ENCODE assay signal across 16 cellular contexts in the genomic region with DNA sequence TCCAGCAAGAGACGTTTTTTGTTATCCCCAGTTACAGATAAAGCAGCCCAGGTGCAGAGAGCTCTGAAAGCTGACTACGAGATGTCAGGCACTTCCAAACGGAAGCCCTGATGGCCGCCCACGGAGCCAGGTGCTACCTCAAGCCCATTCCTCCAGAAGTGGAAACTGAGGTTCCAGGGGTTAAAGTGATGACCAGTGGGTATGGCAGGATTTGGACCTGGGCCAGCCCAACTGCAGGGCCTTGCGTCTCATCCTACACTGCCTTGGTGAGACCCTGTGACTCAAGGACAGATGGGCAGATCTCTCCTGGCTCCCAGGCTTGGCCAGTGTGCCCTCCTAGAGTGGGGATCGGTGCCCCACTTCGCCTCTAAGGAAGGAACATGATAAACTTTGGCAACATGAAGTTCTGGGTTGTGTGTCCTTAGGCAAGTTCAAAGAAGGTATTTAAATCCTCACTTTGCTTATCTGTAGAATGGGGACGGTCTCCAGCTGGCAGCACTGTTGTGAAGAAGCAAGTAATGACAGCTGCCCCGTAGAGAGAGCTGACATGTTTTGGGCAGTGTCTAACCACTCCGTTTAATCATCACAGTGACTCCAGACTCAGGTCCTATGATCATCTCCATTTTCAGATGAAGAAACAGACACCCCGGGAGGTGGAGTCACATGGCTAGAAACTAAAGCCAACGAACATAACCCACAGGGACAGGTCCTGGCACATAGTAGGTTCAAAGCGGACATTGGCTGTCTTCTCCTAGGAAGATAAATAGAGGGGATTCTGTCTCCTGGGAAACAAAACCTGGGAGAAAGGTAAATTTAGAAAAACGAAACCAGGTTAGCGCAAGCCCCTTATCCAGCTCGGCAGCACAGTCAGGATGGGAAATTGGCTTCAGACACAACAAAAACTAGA. TPM values are rescaled to one million over a fixed set of nuclear protein-coding genes. Genes with fewer than 3 reads are reported as not detected.
DNase-seq lines count a peak whose midpoint lies in the region; ATAC-seq, FAIRE-seq and TF ChIP-seq lines count a peak whose summit lies in the region.
"Had no signal": no experiment of that assay in that cellular context is flagged by ENCODE, and none has a peak within 500 bp of the region (broad histone marks: within the 10 kb centered on the region; RNA-seq: fewer than 3 reads in every experiment).

No MANE protein-coding gene starts in this region.

- H3K27me3 Mint-ChIP-seq in activated T-cell treated with anti-CD3 and anti-CD28 coated beads, Interleukin-2, amount 50 U/mL, for 72 hours (ENCODE audit: low read depth): peaks cover 15% of the 10 kb centered on the region
- H3K27me3 Mint-ChIP-seq in glutamatergic neuron (ENCODE audit: unreplicated experiment): peaks cover 8% of the 10 kb centered on the region
- H3K27me3 Mint-ChIP-seq in stimulated activated memory B cell treated with anti-CD40 and anti-IgM and Interleukin-4, amounts not matched to agents 10 μg/mL and 1 μg/mL and 100 μg/mL, for 72 hours: peaks cover 12% of the 10 kb centered on the region

- H3K27ac Mint-ChIP-seq in activated T-cell treated with anti-CD3 and anti-CD28 coated beads, Interleukin-2, amount 50 U/mL, for 72 hours: no peak overlapping the region
- peak overlapping the region; percentile 79 for H3K27ac Mint-ChIP-seq in glutamatergic neuron (ENCODE audit: unreplicated experiment)
- H3K27ac Mint-ChIP-seq in stimulated activated memory B cell treated with anti-CD40 and anti-IgM and Interleukin-4, amounts not matched to agents 10 μg/mL and 1 μg/mL and 100 μg/mL, for 72 hours: peak overlapping the region; percentile 10
- H3K27ac Mint-ChIP-seq: T-helper 2 cell treated with Interferon-gamma antibody and Interleukin-4, amounts not matched to agents 5 μg/mL and 100 μg/mL, for 36 hours had no signal

- DNase-seq in activated T-cell treated with anti-CD3 and anti-CD28 coated beads, Interleukin-2, amount 50 U/mL, for 72 hours: no peak
- no peak for DNase-seq in activated T-cell treated with anti-CD3 and anti-CD28 coated beads for 4 hours
- DNase-seq in WERI-Rb-1: no peak
- DNase-seq in glutamatergic neuron: no peak
- DNase-seq in kidney: no peak
- no peak for DNase-seq in breast epithelium (ENCODE audit: low spot score in 2 of 2)
- no peak for DNase-seq in prostate gland (ENCODE audit: low spot score)
- DNase-seq: activated gamma-delta T cell treated with Interleukin-2 at 50 U/mL for 16 hours, esophagus squamous epithelium, NCI-H1092 had no signal

- H3K4me1 ChIP-seq in kidney (ENCODE audit: control insufficient read depth in 1 of 2, insufficient read depth in 1 of 2, low read depth in 1 of 2, low read length in 2 of 2) (peaks cover 0 to 8% of the 10 kb centered on the region in 2 donors), breast epithelium (no peaks in the 10 kb centered on the region), prostate gland (replicated peaks) (no peaks in the 10 kb centered on the region)

- TF ChIP-seq CTCF in WERI-Rb-1 (IDR thresholded peaks at IDR 0.05; ENCODE audit: low read depth, low read length): no peak
- TF ChIP-seq CTCF in glutamatergic neuron (IDR thresholded peaks at IDR 0.05; ENCODE audit: partially characterized antibody, unreplicated experiment): no peak
- no peak for TF ChIP-seq CTCF in kidney (IDR thresholded peaks at IDR 0.05; ENCODE audit: borderline replicate concordance, extremely low read depth, insufficient read depth)
- TF ChIP-seq CTCF in breast epithelium (IDR thresholded peaks at IDR 0.05): no peak
- TF ChIP-seq CTCF in prostate gland (IDR thresholded peaks at IDR 0.05): no peak

- H3K27ac ChIP-seq in WERI-Rb-1: peak overlapping the region; percentile 21; the same call in 1 of the 2 replicates
- H3K27ac ChIP-seq in kidney (ENCODE audit: low read depth in 2 of 2, low read length in 2 of 2): no peak overlapping the region
- H3K27ac ChIP-seq in breast epithelium: no peak overlapping the region
- H3K27ac ChIP-seq in prostate gland: no peak overlapping the region
- H3K27ac ChIP-seq: esophagus squamous epithelium had no signal

- no peaks in the 10 kb centered on the region for H3K9me3 ChIP-seq in WERI-Rb-1 (ENCODE audit: severe bottlenecking)
- H3K9me3 ChIP-seq in kidney (ENCODE audit: control insufficient read depth in 1 of 2, low read length in 2 of 2): no peaks in the 10 kb centered on the region
- no peaks in the 10 kb centered on the region for H3K9me3 ChIP-seq in breast epithelium
- no peaks in the 10 kb centered on the region for H3K9me3 ChIP-seq in prostate gland
- H3K9me3 ChIP-seq: esophagus squamous epithelium had no signal

- peaks cover 14% of the 10 kb centered on the region for H3K4me1 Mint-ChIP-seq in activated T-cell treated with anti-CD3 and anti-CD28 coated beads, Interleukin-2, amount 50 U/mL, for 72 hours (ENCODE audit: low read depth)
- H3K4me1 Mint-ChIP-seq in glutamatergic neuron (ENCODE audit: low read depth, unreplicated experiment): peaks cover 47% of the 10 kb centered on the region
- peaks cover 21% of the 10 kb centered on the region for H3K4me1 Mint-ChIP-seq in stimulated activated memory B cell treated with anti-CD40 and anti-IgM and Interleukin-4, amounts not matched to agents 10 μg/mL and 1 μg/mL and 100 μg/mL, for 72 hours

- no peaks in the 10 kb centered on the region for H3K9me3 Mint-ChIP-seq in activated T-cell treated with anti-CD3 and anti-CD28 coated beads, Interleukin-2, amount 50 U/mL, for 72 hours
- H3K9me3 Mint-ChIP-seq in glutamatergic neuron (ENCODE audit: unreplicated experiment): peaks cover 14% of the 10 kb centered on the region
- H3K9me3 Mint-ChIP-seq in stimulated activated memory B cell treated with anti-CD40 and anti-IgM and Interleukin-4, amounts not matched to agents 10 μg/mL and 1 μg/mL and 100 μg/mL, for 72 hours: peaks cover 3% of the 10 kb centered on the region
- H3K9me3 Mint-ChIP-seq: T-helper 2 cell treated with Interferon-gamma antibody and Interleukin-4, amounts not matched to agents 5 μg/mL and 100 μg/mL, for 36 hours had no signal

- no peak overlapping the region for H3K9ac ChIP-seq in kidney (ENCODE audit: low read length in 2 of 2)

- peak overlapping the region; percentile 70 to 79 for H3K4me3 Mint-ChIP-seq in activated T-cell treated with anti-CD3 and anti-CD28 coated beads, Interleukin-2, amount 50 U/mL, for 72 hours
- H3K4me3 Mint-ChIP-seq in glutamatergic neuron (ENCODE audit: unreplicated experiment): peak overlapping the region; percentile 57
- peak overlapping the region; percentile 22 for H3K4me3 Mint-ChIP-seq in stimulated activated memory B cell treated with anti-CD40 and anti-IgM and Interleukin-4, amounts not matched to agents 10 μg/mL and 1 μg/mL and 100 μg/mL, for 72 hours
- H3K4me3 Mint-ChIP-seq: T-helper 2 cell treated with Interferon-gamma antibody and Interleukin-4, amounts not matched to agents 5 μg/mL and 100 μg/mL, for 36 hours had no signal

- H3K27me3 ChIP-seq in WERI-Rb-1 (ENCODE audit: insufficient read depth, low read depth, severe bottlenecking) (no peaks in the 10 kb centered on the region), breast epithelium (peaks cover 5 to 43% of the 10 kb centered on the region in 2 donors), prostate gland (replicated peaks; ENCODE audit: insufficient read depth) (no peaks in the 10 kb centered on the region)

- H3K36me3 ChIP-seq in WERI-Rb-1 (no peaks in the 10 kb centered on the region), kidney (ENCODE audit: control insufficient read depth in 1 of 2, insufficient read depth in 2 of 2, low read length in 2 of 2) (no peaks in the 10 kb centered on the region), breast epithelium (no peaks in the 10 kb centered on the region), prostate gland (no peaks in the 10 kb centered on the region)

- H3K36me3 Mint-ChIP-seq in activated T-cell treated with anti-CD3 and anti-CD28 coated beads, Interleukin-2, amount 50 U/mL, for 72 hours (ENCODE audit: insufficient read depth in 2 of 2): no peaks in the 10 kb centered on the region
- no peaks in the 10 kb centered on the region for H3K36me3 Mint-ChIP-seq in glutamatergic neuron (ENCODE audit: unreplicated experiment)
- H3K36me3 Mint-ChIP-seq in stimulated activated memory B cell treated with anti-CD40 and anti-IgM and Interleukin-4, amounts not matched to agents 10 μg/mL and 1 μg/mL and 100 μg/mL, for 72 hours: peaks cover 6% of the 10 kb centered on the region

- ATAC-seq in activated T-cell treated with anti-CD3 and anti-CD28 coated beads, Interleukin-2, amount 50 U/mL, for 72 hours (replicated peaks in 1 of 2): peak in 1 of 2 donors; percentile 34
- ATAC-seq in stimulated activated memory B cell treated with anti-CD40 and anti-IgM and Interleukin-4, amounts not matched to agents 10 μg/mL and 1 μg/mL and 100 μg/mL, for 72 hours: no peak

- TF ChIP-seq POLR2A in breast epithelium (IDR thresholded peaks at IDR 0.05) (no peak), prostate gland (IDR thresholded peaks at IDR 0.05) (no peak)

- no peak overlapping the region for H3K4me3 ChIP-seq in WERI-Rb-1 (ENCODE audit: low read depth, low read length)
- no peak overlapping the region for H3K4me3 ChIP-seq in kidney (ENCODE audit: low read length in 2 of 2)
- peak overlapping the region in 1 of 3 donors; percentile 44 for H3K4me3 ChIP-seq in breast epithelium
- no peak overlapping the region for H3K4me3 ChIP-seq in prostate gland
- H3K4me3 ChIP-seq: lung had no signal

- WGBS in prostate gland: 48% methylated on average over 17 of the region's 17 CpGs

- FAIRE-seq in kidney (lab: Jason Lieb, UNC): no peak

- intact Hi-C loops in kidney (cut with DNase I) (no loop called here), breast epithelium (cut with DNase I; ENCODE audit: low total_unique reads) (no loop called here), prostate gland (cut with DNase I) (no loop called here)

RNA-seq across cellular contexts. Expression of a gene that starts 34.4 kb away (rescaled TPM):
- total RNA-seq in activated T-cell treated with anti-CD3 and anti-CD28 coated beads, Interleukin-2, amount 50 U/mL, for 72 hours: not detected
- 7.9 TPM for total RNA-seq in glutamatergic neuron (ENCODE audit: unreplicated experiment)
- 1.6 TPM for total RNA-seq in kidney
- polyA plus RNA-seq in kidney (ENCODE audit: insufficient read depth, low read depth, low replicate concordance): 0.19 TPM
- under 1 TPM; 0.15 to 0.66 (median 0.16) TPM for total RNA-seq in breast epithelium
- total RNA-seq in prostate gland: 1 to 10 TPM; 1.9 to 3.3 TPM
- total RNA-seq: chondrocyte, HT1080, NCI-H460 had no signal

Comparison
In these comparisons a context has a peak if more than half of its experiments do, and no peak if none do; other contexts are left out.
1. H3K4me3 Mint-ChIP-seq: peak in every context shown above with its lines; median percentile 74 in activated T-cell treated with anti-CD3 and anti-CD28 coated beads, Interleukin-2, amount 50 U/mL, for 72 hours; 57 in glutamatergic neuron; 22 in stimulated activated memory B cell treated with anti-CD40 and anti-IgM and Interleukin-4, amounts not matched to agents 10 μg/mL and 1 μg/mL and 100 μg/mL, for 72 hours.